Comparison of ENCODE assay signal across 14 cellular contexts in the genomic region with DNA sequence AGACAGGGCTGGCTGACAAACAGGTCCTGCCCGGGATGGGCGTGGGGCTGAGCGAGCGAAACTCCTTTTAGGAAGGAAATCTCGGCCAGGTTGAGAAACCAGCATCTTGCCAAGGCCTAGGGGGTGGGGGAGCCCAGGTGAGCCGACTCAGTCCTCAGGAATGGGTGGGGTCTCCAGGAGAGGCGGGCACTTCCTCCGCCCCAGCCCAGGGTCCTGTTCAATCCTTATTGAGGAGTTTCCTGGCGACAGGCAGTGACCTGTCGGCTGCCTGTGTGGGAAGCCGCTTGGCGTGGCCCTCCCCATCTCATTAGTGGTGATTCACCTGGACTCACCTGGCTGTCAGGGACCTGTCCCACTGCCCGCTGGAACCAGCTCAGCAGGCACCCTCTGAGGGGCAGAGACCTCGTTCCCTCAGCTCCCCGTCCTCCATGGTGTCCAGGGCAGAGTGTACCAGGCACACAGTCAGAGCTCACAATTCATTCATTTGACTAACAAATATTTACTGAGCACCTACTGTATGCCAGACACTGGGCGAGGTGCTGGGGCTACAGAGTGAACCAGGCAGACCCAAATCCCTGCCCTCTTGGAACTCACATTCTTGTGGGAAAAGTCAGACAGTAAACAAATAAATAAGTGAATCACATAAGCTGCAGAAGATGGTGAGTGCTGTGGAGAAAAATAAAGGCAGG. TPM values are rescaled to one million over a fixed set of nuclear protein-coding genes. Genes with fewer than 3 reads are reported as not detected.
A peak's percentile ranks its signal among the peaks of the same experiment; 100 is the strongest.
DNase-seq lines count a peak whose midpoint lies in the region; ATAC-seq and TF ChIP-seq lines count a peak whose summit lies in the region.
"Had no signal": no experiment of that assay in that cellular context is flagged by ENCODE, and none has a peak within 500 bp of the region (broad histone marks: within the 10 kb centered on the region; RNA-seq: fewer than 3 reads in every experiment).

No MANE protein-coding gene starts in this region.

- H3K9me3 Mint-ChIP-seq in activated naive CD8-positive, alpha-beta T cell treated with anti-CD3 and anti-CD28 coated beads, Interleukin-2, amount 10 ng/mL, durations not matched to agents 7 days and 5 days: no peaks in the 10 kb centered on the region
- no peaks in the 10 kb centered on the region for H3K9me3 Mint-ChIP-seq in activated naive CD8-positive, alpha-beta T cell treated with anti-CD3 and anti-CD28 coated beads for 36 hours

- H3K4me3 Mint-ChIP-seq in activated naive CD8-positive, alpha-beta T cell treated with anti-CD3 and anti-CD28 coated beads, Interleukin-2, amount 10 ng/mL, durations not matched to agents 7 days and 5 days: no peak overlapping the region
- H3K4me3 Mint-ChIP-seq in activated naive CD8-positive, alpha-beta T cell treated with anti-CD3 and anti-CD28 coated beads for 36 hours: no peak overlapping the region

- intact Hi-C loops in vagina (cut with DNase I) (no loop called here), gastrocnemius medialis (cut with DNase I; ENCODE audit: low total_unique reads) (no loop called here)

- ATAC-seq in activated naive CD8-positive, alpha-beta T cell treated with anti-CD3 and anti-CD28 coated beads, Interleukin-2, amount 10 ng/mL, durations not matched to agents 7 days and 5 days (ENCODE audit: low read depth): no peak
- ATAC-seq in gastrocnemius medialis: no peak
- no peak for ATAC-seq in HG03175 (IDR thresholded peaks at IDR 0.05; ENCODE audit: unreplicated experiment)

- H3K9me3 ChIP-seq in vagina: no peaks in the 10 kb centered on the region
- H3K9me3 ChIP-seq in gastrocnemius medialis: no peaks in the 10 kb centered on the region
- H3K9me3 ChIP-seq: pancreas had no signal

- H3K36me3 Mint-ChIP-seq in activated naive CD8-positive, alpha-beta T cell treated with anti-CD3 and anti-CD28 coated beads, Interleukin-2, amount 10 ng/mL, durations not matched to agents 7 days and 5 days: peaks cover 2% of the 10 kb centered on the region
- no peaks in the 10 kb centered on the region for H3K36me3 Mint-ChIP-seq in activated naive CD8-positive, alpha-beta T cell treated with anti-CD3 and anti-CD28 coated beads for 36 hours

- no peak for DNase-seq in activated naive CD8-positive, alpha-beta T cell treated with anti-CD3 and anti-CD28 coated beads, Interleukin-2, amount 10 ng/mL, durations not matched to agents 7 days and 5 days
- DNase-seq in activated naive CD8-positive, alpha-beta T cell treated with anti-CD3 and anti-CD28 coated beads for 36 hours: no peak
- DNase-seq in amniotic epithelial cell (ENCODE audit: low read depth) (peak; percentile 48), iPS-NIHi7 (ENCODE audit: extremely low spot score) (peak; percentile 68), vagina (ENCODE audit: extremely low spot score in 2 of 2) (no peak), gastrocnemius medialis (no peak), NCI-H2107 treated with DMSO at 0.1 percent for 48 hours (lab: John Stamatoyannopoulos, UW; ENCODE audit: unreplicated experiment) (no peak)
- DNase-seq: ACHN, COR-L47, NCI-H1694 treated with DMSO at 0.1 percent for 48 hours, NCI-H82, SHP77 treated with DMSO at 0.1 percent for 48 hours had no signal

- peak overlapping the region; percentile 5 for H3K27ac Mint-ChIP-seq in activated naive CD8-positive, alpha-beta T cell treated with anti-CD3 and anti-CD28 coated beads, Interleukin-2, amount 10 ng/mL, durations not matched to agents 7 days and 5 days
- H3K27ac Mint-ChIP-seq in activated naive CD8-positive, alpha-beta T cell treated with anti-CD3 and anti-CD28 coated beads for 36 hours: no peak overlapping the region

- H3K4me1 ChIP-seq in vagina (peaks cover 14% of the 10 kb centered on the region), gastrocnemius medialis (peaks cover 31 to 34% of the 10 kb centered on the region in 2 donors)

- H3K27ac ChIP-seq in vagina: peak overlapping the region; percentile 70
- H3K27ac ChIP-seq in gastrocnemius medialis: no peak overlapping the region
- H3K27ac ChIP-seq: pancreas had no signal

- TF ChIP-seq POLR2A in vagina (IDR thresholded peaks at IDR 0.05) (no peak), gastrocnemius medialis (IDR thresholded peaks at IDR 0.05) (no peak)

- H3K4me1 Mint-ChIP-seq in activated naive CD8-positive, alpha-beta T cell treated with anti-CD3 and anti-CD28 coated beads, Interleukin-2, amount 10 ng/mL, durations not matched to agents 7 days and 5 days: peaks cover 28% of the 10 kb centered on the region
- H3K4me1 Mint-ChIP-seq in activated naive CD8-positive, alpha-beta T cell treated with anti-CD3 and anti-CD28 coated beads for 36 hours: peaks cover 8% of the 10 kb centered on the region

- H3K27me3 Mint-ChIP-seq in activated naive CD8-positive, alpha-beta T cell treated with anti-CD3 and anti-CD28 coated beads, Interleukin-2, amount 10 ng/mL, durations not matched to agents 7 days and 5 days: no peaks in the 10 kb centered on the region
- H3K27me3 Mint-ChIP-seq in activated naive CD8-positive, alpha-beta T cell treated with anti-CD3 and anti-CD28 coated beads for 36 hours: no peaks in the 10 kb centered on the region

- H3K27me3 ChIP-seq in vagina: no peaks in the 10 kb centered on the region
- H3K27me3 ChIP-seq in gastrocnemius medialis: no peaks in the 10 kb centered on the region
- H3K27me3 ChIP-seq: pancreas had no signal

- H3K36me3 ChIP-seq in vagina (no peaks in the 10 kb centered on the region), gastrocnemius medialis (no peaks in the 10 kb centered on the region)
- H3K36me3 ChIP-seq: pancreas had no signal

- TF ChIP-seq CTCF in vagina (IDR thresholded peaks at IDR 0.05) (no peak), gastrocnemius medialis (IDR thresholded peaks at IDR 0.05 in 4 of 5, conservative IDR thresholded peaks at IDR 0.05 in 1 of 5) (no peak)

- POLR2A ChIA-PET in activated naive CD8-positive, alpha-beta T cell treated with anti-CD3 and anti-CD28 coated beads, Interleukin-2, amount 10 ng/mL, durations not matched to agents 7 days and 5 days (lab: Charles Lee): interaction anchor here (0.6 to 2.2 kb wide), 4 partner anchors 8 to 120 kb away, joined by 3 to 9 read pairs (median 4); no protein-coding TSS in a partner anchor

- H3K4me3 ChIP-seq in vagina (no peak overlapping the region), gastrocnemius medialis (no peak overlapping the region)
- H3K4me3 ChIP-seq: pancreas had no signal

- in situ Hi-C loops in gastrocnemius medialis (cut with MboI; ENCODE audit: low sequenced_read_pairs in 4 of 4): no loop called here

RNA-seq across cellular contexts. Expression of a gene that starts 51.1 kb away (rescaled TPM):
- total RNA-seq in activated naive CD8-positive, alpha-beta T cell treated with anti-CD3 and anti-CD28 coated beads, Interleukin-2, amount 10 ng/mL, durations not matched to agents 7 days and 5 days: 10 to 100 TPM in 1 of 2 experiments, 1 to 10 TPM in 1; 9.8 to 12.4 TPM
- total RNA-seq in activated naive CD8-positive, alpha-beta T cell treated with anti-CD3 and anti-CD28 coated beads for 36 hours: 1 to 10 TPM; 1.7 to 1.8 TPM
- total RNA-seq in vagina (20.4 TPM), gastrocnemius medialis (1 to 10 TPM in 3 of 4 donors, under 1 TPM in 1; 0.39 to 6.2 (median 5.0) TPM)

Comparison
In these comparisons a context has a peak if more than half of its experiments do, and no peak if none do; other contexts are left out.
1. DNase-seq: peak in amniotic epithelial cell (single experiment) and iPS-NIHi7 (single experiment); none in activated naive CD8-positive, alpha-beta T cell treated with anti-CD3 and anti-CD28 coated beads, Interleukin-2, amount 10 ng/mL, durations not matched to agents 7 days and 5 days (single experiment), activated naive CD8-positive, alpha-beta T cell treated with anti-CD3 and anti-CD28 coated beads for 36 hours (single experiment), vagina (0 of 2), gastrocnemius medialis (0 of 2) and NCI-H2107 treated with DMSO at 0.1 percent for 48 hours (single experiment).